In the genomic region with DNA sequence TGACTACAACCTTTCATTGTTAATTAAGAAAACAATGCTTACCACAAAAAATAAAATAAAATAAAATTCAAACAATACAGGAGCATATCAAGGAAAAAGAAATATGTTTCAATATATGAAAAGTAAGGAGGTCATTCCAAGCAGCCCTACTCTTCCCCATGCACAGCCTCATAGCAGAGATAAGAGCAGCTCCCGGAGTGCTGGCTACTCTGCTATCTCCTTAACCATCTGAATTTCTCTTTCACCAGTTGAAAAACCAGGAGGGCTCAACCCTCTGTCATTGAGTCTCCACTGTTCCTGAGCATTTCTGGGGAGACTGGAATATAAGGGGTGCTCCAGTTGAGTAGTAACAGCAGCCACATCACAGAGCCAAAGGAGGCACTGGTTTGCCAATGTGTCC, we compare ENCODE assay signal across 21 cellular contexts.
DNase-seq lines count a peak whose midpoint lies in the region; ATAC-seq and TF ChIP-seq lines count a peak whose summit lies in the region.
"Had no signal": no experiment of that assay in that cellular context is flagged by ENCODE, and none has a peak within 500 bp of the region (broad histone marks: within the 10 kb centered on the region; RNA-seq: fewer than 3 reads in every experiment).

No MANE protein-coding gene starts in this region.

- ATAC-seq in activated B cell treated with CpG ODN at 0.5 μM for 24 hours (ENCODE audit: low read depth), result no peak
- ATAC-seq in left lung, result no peak
- no peak for ATAC-seq in HG03175 (IDR thresholded peaks at IDR 0.05; ENCODE audit: unreplicated experiment)
- ATAC-seq: GM12878, left colon, T-cell had no signal

- TF ChIP-seq EP300 in sigmoid colon (IDR thresholded peaks at IDR 0.05), result no peak

- H3K36me3 Mint-ChIP-seq in HFFc6 (ENCODE audit: low read depth), result peaks cover 35% of the 10 kb centered on the region
- peaks cover 4% of the 10 kb centered on the region for H3K36me3 Mint-ChIP-seq in activated B cell treated with CpG ODN at 0.5 μM for 24 hours (ENCODE audit: low read depth)
- H3K36me3 Mint-ChIP-seq: T-cell had no signal

- H3K27me3 Mint-ChIP-seq in HFFc6 (ENCODE audit: insufficient read depth), result no peaks in the 10 kb centered on the region
- no peaks in the 10 kb centered on the region for H3K27me3 Mint-ChIP-seq in activated B cell treated with CpG ODN at 0.5 μM for 24 hours
- H3K27me3 Mint-ChIP-seq: activated T-cell treated with anti-CD3 and anti-CD28 coated beads, Interleukin-2, amount 50 U/mL, for 24 hours; progenitor cell of endocrine pancreas; T-cell had no signal

- H3K4me3 Mint-ChIP-seq in HFFc6, result no peak overlapping the region
- H3K4me3 Mint-ChIP-seq in activated B cell treated with CpG ODN at 0.5 μM for 24 hours, result no peak overlapping the region
- H3K4me3 Mint-ChIP-seq: activated naive CD4-positive, alpha-beta T cell treated with anti-CD3 and anti-CD28 coated beads for 36 hours; activated T-cell treated with anti-CD3 and anti-CD28 coated beads, Interleukin-2, amount 50 U/mL, for 24 hours; T-cell had no signal

- 83 to 100% methylated on average over 1 of the region's 1 CpG for WGBS in sigmoid colon, 2 donors

- H3K4me1 ChIP-seq in left lung (peaks cover 0 to 13% of the 10 kb centered on the region in 2 donors), sigmoid colon (peaks cover 0 to 20% (median 6%) of the 10 kb centered on the region in 4 donors)

- POLR2A ChIA-PET in activated B cell treated with CpG ODN at 0.5 μM for 24 hours (lab: Charles Lee), result no interaction called here

- H3K27ac Mint-ChIP-seq in HFFc6, result peak overlapping the region; percentile 21; the same call in 1 of the 2 replicates
- H3K27ac Mint-ChIP-seq in activated B cell treated with CpG ODN at 0.5 μM for 24 hours, result peak overlapping the region; percentile 37
- H3K27ac Mint-ChIP-seq: activated naive CD4-positive, alpha-beta T cell treated with anti-CD3 and anti-CD28 coated beads for 36 hours; activated T-cell treated with anti-CD3 and anti-CD28 coated beads, Interleukin-2, amount 50 U/mL, for 24 hours; progenitor cell of endocrine pancreas; T-cell had no signal

- TF ChIP-seq CTCF in HFFc6 (IDR thresholded peaks at IDR 0.05) (no peak), activated B cell treated with CpG ODN at 0.5 μM for 24 hours (IDR thresholded peaks at IDR 0.05) (no peak), left lung (IDR thresholded peaks at IDR 0.05) (no peak), sigmoid colon (IDR thresholded peaks at IDR 0.05) (no peak)

- no peak overlapping the region for H3K4me3 ChIP-seq in left lung
- no peak overlapping the region for H3K4me3 ChIP-seq in sigmoid colon
- H3K4me3 ChIP-seq: GM12878, vagina had no signal

- no peaks in the 10 kb centered on the region for H3K9me3 ChIP-seq in left lung
- peaks cover 0 to 3% (median 0%) of the 10 kb centered on the region in 4 donors for H3K9me3 ChIP-seq in sigmoid colon
- H3K9me3 ChIP-seq: vagina had no signal

- DNase-seq in HFFc6, result no peak
- no peak for DNase-seq in activated B cell treated with CpG ODN at 0.5 μM for 24 hours
- DNase-seq in left lung, result no peak
- no peak for DNase-seq in sigmoid colon
- DNase-seq in AG08396 (ENCODE audit: low spot score), result no peak
- DNase-seq in NCI-H2107 (lab: John Stamatoyannopoulos, UW), result no peak
- DNase-seq in Ammon's horn (ENCODE audit: low spot score), result no peak
- DNase-seq: activated CD4-positive, alpha-beta T cell treated with anti-CD3 and anti-CD28 coated beads for 4 hours; activated naive CD4-positive, alpha-beta T cell treated with anti-CD3 and anti-CD28 coated beads for 36 hours; activated T-cell treated with anti-CD3 and anti-CD28 coated beads, Interleukin-2, amount 50 U/mL, for 24 hours; central memory CD4-positive, alpha-beta T cell; KG1; left colon; NCI-H1436 treated with DMSO at 0.1 percent for 48 hours; NCI-H2171; NCI-H524; T-cell had no signal

- CTCF ChIA-PET in activated B cell treated with CpG ODN at 0.5 μM for 24 hours (lab: Charles Lee), result no interaction called here

- H3K4me1 Mint-ChIP-seq in HFFc6 (ENCODE audit: low read depth), result peaks cover 23% of the 10 kb centered on the region
- H3K4me1 Mint-ChIP-seq in activated B cell treated with CpG ODN at 0.5 μM for 24 hours, result peaks cover 42% of the 10 kb centered on the region

- H3K9me3 Mint-ChIP-seq in HFFc6 (no peaks in the 10 kb centered on the region; the same call in 1 of the 2 replicates), activated B cell treated with CpG ODN at 0.5 μM for 24 hours (peaks cover 2% of the 10 kb centered on the region)
- H3K9me3 Mint-ChIP-seq: activated naive CD4-positive, alpha-beta T cell treated with anti-CD3 and anti-CD28 coated beads for 36 hours; activated T-cell treated with anti-CD3 and anti-CD28 coated beads, Interleukin-2, amount 50 U/mL, for 24 hours; T-cell had no signal

- intact Hi-C loops in activated B cell treated with CpG ODN at 0.5 μM for 24 hours (cut with micrococcal nuclease) (no loop called here), left lung (cut with DNase I) (no loop called here), sigmoid colon (cut with DNase I) (no loop called here)

- H3K36me3 ChIP-seq in left lung, result no peaks in the 10 kb centered on the region
- no peaks in the 10 kb centered on the region for H3K36me3 ChIP-seq in sigmoid colon
- H3K36me3 ChIP-seq: vagina had no signal

- TF ChIP-seq POLR2A in sigmoid colon (IDR thresholded peaks at IDR 0.05), result no peak

- H3K27ac ChIP-seq in left lung (peak overlapping the region; percentile 36 to 72), sigmoid colon (peak overlapping the region in 3 of 4 donors; percentile 23 to 71 (median 49))

- H3K27me3 ChIP-seq in left lung (no peaks in the 10 kb centered on the region), sigmoid colon (no peaks in the 10 kb centered on the region)
- H3K27me3 ChIP-seq: vagina had no signal
